8 cellular contexts compared by ENCODE assay signal in the genomic region with DNA sequence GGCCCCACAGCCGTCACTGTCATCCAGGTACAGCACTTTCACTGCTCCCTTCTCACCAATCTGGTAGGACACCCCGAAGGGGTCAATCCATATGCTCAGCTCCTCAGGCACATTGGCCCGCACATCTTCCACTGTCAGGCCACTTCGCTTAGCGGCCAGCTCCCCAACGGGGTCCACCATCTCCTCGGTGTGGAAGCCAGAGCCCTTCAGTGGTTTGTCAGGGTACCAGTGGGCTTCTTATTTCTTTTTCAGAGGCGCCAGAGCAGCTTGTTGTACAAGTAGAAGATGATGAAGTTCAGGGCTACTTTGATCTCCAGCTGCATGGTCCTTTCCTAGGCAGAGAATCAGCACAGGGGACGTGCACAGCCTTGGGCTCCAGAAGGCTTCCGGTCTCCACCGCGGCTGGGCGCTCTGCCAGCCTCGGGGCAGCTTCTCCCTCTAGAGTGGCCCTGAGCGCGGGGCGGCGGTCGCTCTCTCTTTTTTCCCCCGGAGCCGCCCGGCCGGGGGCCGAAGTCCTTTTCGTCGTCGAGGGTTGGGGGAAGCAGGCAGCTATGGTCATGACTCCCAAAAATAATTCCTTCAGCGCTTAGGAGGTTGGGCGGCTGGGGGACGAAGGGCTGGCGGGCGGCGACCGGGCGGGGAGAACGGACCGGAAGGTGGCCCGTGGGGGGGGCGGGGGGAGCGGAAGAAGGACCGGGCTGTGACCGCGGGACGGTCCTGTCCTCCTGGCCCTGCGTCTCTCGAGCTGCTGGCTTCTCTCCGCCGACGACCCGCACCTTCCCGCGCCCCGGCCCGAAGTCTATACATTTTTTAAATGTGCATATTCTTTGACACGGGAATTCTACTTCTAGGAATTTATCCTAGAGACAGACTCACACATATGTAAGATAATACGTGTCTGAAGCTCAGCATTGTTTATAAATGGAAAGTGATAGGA. TPM values are rescaled to one million over a fixed set of nuclear protein-coding genes. Genes with fewer than 3 reads are reported as not detected.
DNase-seq lines count a peak whose midpoint lies in the region; ATAC-seq and TF ChIP-seq lines count a peak whose summit lies in the region.

No MANE protein-coding gene starts in this region.

- H3K4me1 Mint-ChIP-seq in neural progenitor cell, result no peaks in the 10 kb centered on the region

- no peaks in the 10 kb centered on the region for H3K9me3 ChIP-seq in neural progenitor cell (ENCODE audit: low read depth)

- no peaks in the 10 kb centered on the region for H3K36me3 Mint-ChIP-seq in neural progenitor cell

- H3K79me2 ChIP-seq in neural progenitor cell (ENCODE audit: low read depth), result no peaks in the 10 kb centered on the region

- ATAC-seq in HG02852 (IDR thresholded peaks at IDR 0.05; ENCODE audit: unreplicated experiment), result peak; percentile 78

- H3K9ac ChIP-seq in neural progenitor cell, result no peak overlapping the region

- no peaks in the 10 kb centered on the region for H3K4me1 ChIP-seq in neural progenitor cell

- no peaks in the 10 kb centered on the region for H4K20me1 ChIP-seq in neural progenitor cell (ENCODE audit: low read depth)

- H3K27ac ChIP-seq in neural progenitor cell, result no peak overlapping the region

- H3K36me3 ChIP-seq in neural progenitor cell, result no peaks in the 10 kb centered on the region

- H3K27ac Mint-ChIP-seq in neural progenitor cell, result no peak overlapping the region

- H3K27me3 Mint-ChIP-seq in neural progenitor cell (ENCODE audit: insufficient read depth, low read depth), result peaks cover 10% of the 10 kb centered on the region

- peak; percentile 58 for TF ChIP-seq POLR2A in GM10847 (IDR thresholded peaks at IDR 0.05; ENCODE audit: extremely low read depth, insufficient read length)

- H3K4me3 ChIP-seq in neural progenitor cell, result peak overlapping the region; percentile 57

- no peaks in the 10 kb centered on the region for H3K9me3 Mint-ChIP-seq in neural progenitor cell

- peaks cover 4% of the 10 kb centered on the region for H3F3A ChIP-seq in neural progenitor cell (ENCODE audit: low read depth)

- peak; percentile 75 for DNase-seq in AG08396 (ENCODE audit: low spot score)
- peak; percentile 73 for DNase-seq in NCI-H345 (lab: John Stamatoyannopoulos, UW)
- DNase-seq in activated T-cell treated with anti-CD3 and anti-CD28 coated beads, Interleukin-2, amount 50 U/mL, for 48 hours, result peak; percentile 44 to 52
- DNase-seq in germinal center (ENCODE audit: low spot score), result peak; percentile 46
- DNase-seq in neural progenitor cell (ENCODE audit: low spot score), result peak; percentile 69
- DNase-seq in T1000 (lab: John Stamatoyannopoulos, UW), result no peak

- H3K4me3 Mint-ChIP-seq in neural progenitor cell, result peak overlapping the region; percentile 81

- peak overlapping the region; percentile 78 for H3K4me2 ChIP-seq in neural progenitor cell

- no peak for TF ChIP-seq CTCF in neural progenitor cell (IDR thresholded peaks at IDR 0.05)

- H2AFZ ChIP-seq in neural progenitor cell (replicated peaks), result peak overlapping the region; percentile 96

- peaks cover 75% of the 10 kb centered on the region for H3K27me3 ChIP-seq in neural progenitor cell

RNA-seq across cellular contexts. Expression of a gene that starts 6.5 kb away (rescaled TPM):
- 34.6 and 34.7 TPM in 2 replicates for total RNA-seq in neural progenitor cell (ENCODE audit: low replicate concordance)

RNA-seq across cellular contexts. Expression of a gene that starts 33.5 kb away (rescaled TPM):
- 5.9 and 9.8 TPM in 2 replicates for total RNA-seq in neural progenitor cell (ENCODE audit: low replicate concordance)

RNA-seq across cellular contexts. Expression of a gene that starts 40.5 kb away (rescaled TPM):
- not detected in 2 replicates for total RNA-seq in neural progenitor cell (ENCODE audit: low replicate concordance)

RNA-seq across cellular contexts. Expression of a gene that starts 48.4 kb away (rescaled TPM):
- total RNA-seq in neural progenitor cell (ENCODE audit: low replicate concordance), result 36.8 and 40.5 TPM in 2 replicates
